In the genomic region with DNA sequence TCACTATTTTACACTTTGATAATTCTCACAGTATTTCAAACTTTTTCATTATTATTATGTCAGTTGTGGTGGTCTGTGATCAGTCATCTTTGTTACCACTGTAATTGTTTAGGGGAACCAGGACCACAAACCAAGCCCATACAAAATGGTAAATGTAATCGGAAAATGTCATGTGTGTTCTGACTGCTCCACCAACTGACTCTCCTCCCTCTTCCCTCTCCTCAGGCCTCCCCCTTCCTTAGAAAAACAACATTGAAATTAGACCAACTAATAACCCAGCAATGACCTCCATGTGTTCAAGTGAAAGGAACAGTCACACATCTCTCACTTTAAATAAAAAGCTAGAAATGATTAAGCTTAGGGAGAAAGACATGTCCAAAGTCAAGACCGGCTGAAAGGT, we compare ENCODE assay signal across 23 cellular contexts.
"Had no signal": no experiment of that assay in that cellular context is flagged by ENCODE, and none has a peak within 500 bp of the region (broad histone marks: within the 10 kb centered on the region; RNA-seq: fewer than 3 reads in every experiment).

No MANE protein-coding gene starts in this region.

- H3K9me3 ChIP-seq: MG63 had no signal

- H3K27me3 ChIP-seq: brain microvascular endothelial cell, MG63 had no signal

- ATAC-seq: activated CD4-positive, alpha-beta T cell treated with anti-CD3 and anti-CD28 coated beads for 36 hours; Panc1; Right ventricle myocardium inferior had no signal

- H3K4me3 Mint-ChIP-seq: activated CD4-positive, alpha-beta memory T cell treated with anti-CD3 and anti-CD28 coated beads, Interleukin-2, amount 10 ng/mL, durations not matched to agents 7 days and 5 days; activated CD4-positive, alpha-beta T cell treated with anti-CD3 and anti-CD28 coated beads for 36 hours; activated naive CD4-positive, alpha-beta T cell treated with anti-CD3 and anti-CD28 coated beads, Interleukin-2, amount 50 U/mL, for 24 hours had no signal

- H3K27ac ChIP-seq: brain microvascular endothelial cell, SK-N-MC, WERI-Rb-1 had no signal

- H3K36me3 ChIP-seq: brain microvascular endothelial cell, MG63, WERI-Rb-1 had no signal

- DNase-seq: activated CD4-positive, alpha-beta memory T cell treated with anti-CD3 and anti-CD28 coated beads, Interleukin-2, amount 10 ng/mL, durations not matched to agents 7 days and 5 days; activated CD4-positive, alpha-beta T cell treated with anti-CD3 and anti-CD28 coated beads for 36 hours; activated CD4-positive, alpha-beta T cell treated with anti-CD3 and anti-CD28 coated beads, Interleukin-2, amount 50 U/mL, for 1 hour; activated CD8-positive, alpha-beta memory T cell treated with anti-CD3 and anti-CD28 coated beads, Interleukin-2, amount 50 U/mL, for 48 hours; activated effector memory CD4-positive, alpha-beta T cell treated with Interleukin-2 at 50 U/mL for 16 hours; activated naive CD4-positive, alpha-beta T cell; activated T-cell treated with anti-CD3 and anti-CD28 coated beads, Interleukin-2, amount 50 U/mL, for 1 hour; brain microvascular endothelial cell; MG63; NCI-H1105; NCI-H1436; NCI-H1694 treated with DMSO at 0.1 percent for 48 hours; NCI-H2029 treated with DMSO at 0.1 percent for 48 hours; NCI-H510A treated with DMSO at 0.1 percent for 48 hours; NCI-H69; NK-92 treated with Interleukin-12 subunit alpha and Interleukin-12 subunit beta, amount 100 ng/mL, for 24 hours; RPMI8226; T-helper 1 cell; WERI-Rb-1 had no signal

- H3K27ac Mint-ChIP-seq: activated CD4-positive, alpha-beta memory T cell treated with anti-CD3 and anti-CD28 coated beads, Interleukin-2, amount 10 ng/mL, durations not matched to agents 7 days and 5 days; activated CD4-positive, alpha-beta T cell treated with anti-CD3 and anti-CD28 coated beads for 36 hours; activated naive CD4-positive, alpha-beta T cell treated with anti-CD3 and anti-CD28 coated beads, Interleukin-2, amount 50 U/mL, for 24 hours had no signal

- H3K27me3 Mint-ChIP-seq: activated naive CD4-positive, alpha-beta T cell treated with anti-CD3 and anti-CD28 coated beads, Interleukin-2, amount 50 U/mL, for 24 hours had no signal

- H3K4me3 ChIP-seq: MG63, SK-N-MC had no signal
